In genomic region chr6:148682990-148683389, GRCh38 we compare ENCODE assay signal across 1 cellular context.
TF ChIP-seq lines count a peak whose summit lies in the region.

No MANE protein-coding gene starts in this region.

TF ChIP-seq in GM12878, 131 proteins besides CTCF, POLR2A, EP300 and RAD21 (continued from another document):
- TF ChIP-seq ZBTB40 (IDR thresholded peaks at IDR 0.05; ENCODE audit: borderline replicate concordance) (no peak), POLR2AphosphoS2 (IDR thresholded peaks at IDR 0.05; ENCODE audit: low read depth, low read length) (no peak), EED (IDR thresholded peaks at IDR 0.05; ENCODE audit: low read depth) (0 out of 2 replicates have a peak, but pooled peaks have one; percentile 15), ZNF622 (IDR thresholded peaks at IDR 0.05) (no peak), IKZF2 (IDR thresholded peaks at IDR 0.05) (peak in 1 of 2 experiments; percentile 45; a peak in 2 of 4 replicates), IRF3 (IDR thresholded peaks at IDR 0.05) (no peak), ATF3 (IDR thresholded peaks at IDR 0.05; ENCODE audit: borderline replicate concordance, extremely low read depth, low read depth, low read length) (no peak), YBX1 (IDR thresholded peaks at IDR 0.05) (no peak), RUNX3 (IDR thresholded peaks at IDR 0.05; ENCODE audit: low read length) (peak; percentile 16; the same call in 1 of the 2 replicates), SMAD5 (IDR thresholded peaks at IDR 0.05; ENCODE audit: low read depth) (no peak), REST (IDR thresholded peaks at IDR 0.05; ENCODE audit: low read depth, low read length) (no peak), ESRRA (IDR thresholded peaks at IDR 0.05; ENCODE audit: low read length) (no peak), RELB (IDR thresholded peaks at IDR 0.05; ENCODE audit: low read depth) (no peak), DPF2 (IDR thresholded peaks at IDR 0.05) (no peak), HDAC6 (IDR thresholded peaks at IDR 0.05; ENCODE audit: unreplicated experiment) (no peak), SIX5 (IDR thresholded peaks at IDR 0.05; ENCODE audit: low read depth, low read length, severe bottlenecking) (no peak), LARP7 (IDR thresholded peaks at IDR 0.05) (no peak), IKZF1 (conservative IDR thresholded peaks at IDR 0.05) (peak; percentile 39)
TF ChIP-seq in GM12878: peak in this region for 5.
